Comparison of ENCODE assay signal across 24 cellular contexts in the genomic region with DNA sequence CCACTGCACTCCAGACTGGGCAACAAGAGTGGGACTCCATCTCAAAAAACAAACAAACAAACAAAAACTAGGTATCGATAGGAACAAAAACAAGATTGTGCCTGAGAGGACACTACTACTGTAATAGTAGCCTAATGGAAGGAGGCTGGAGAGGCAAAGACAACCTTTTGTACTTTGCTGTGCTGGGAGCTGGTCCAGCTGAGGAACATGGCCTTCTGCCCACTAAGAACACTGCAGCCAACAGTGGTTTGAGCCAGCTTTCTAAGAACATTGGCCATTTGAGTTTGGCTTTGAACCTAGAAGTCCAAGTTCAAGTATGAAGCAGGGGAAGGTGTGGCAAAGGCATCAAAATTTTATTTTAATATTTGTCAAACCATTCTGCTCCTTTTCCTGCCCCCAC. TPM values are rescaled to one million over a fixed set of nuclear protein-coding genes. Genes with fewer than 3 reads are reported as not detected.
A peak's percentile ranks its signal among the peaks of the same experiment; 100 is the strongest.
DNase-seq lines count a peak whose midpoint lies in the region; ATAC-seq, FAIRE-seq and TF ChIP-seq lines count a peak whose summit lies in the region.
"Had no signal": no experiment of that assay in that cellular context is flagged by ENCODE, and none has a peak within 500 bp of the region (broad histone marks: within the 10 kb centered on the region; RNA-seq: fewer than 3 reads in every experiment).

No MANE protein-coding gene starts in this region.

- intact Hi-C loops in head of caudate nucleus (cut with DNase I) = no loop called here
- intact Hi-C loops in pancreas (cut with DNase I) = no loop called here

- no peaks in the 10 kb centered on the region for H3K36me3 ChIP-seq in pancreas

- FAIRE-seq in pancreas (lab: Jason Lieb, UNC) = no peak

- DNase-seq in G401 (ENCODE audit: low spot score) (peak; percentile 34), amygdala (lab: John Stamatoyannopoulos, UW) (peak in 30 of 56 donors; percentile 10 to 67 (median 22)), head of caudate nucleus (peak in 29 of 42 donors; percentile 8 to 73 (median 36)), pancreas (peak in 3 of 6 donors; percentile 52 to 62 (median 60)), hepatic stellate cell (ENCODE audit: low spot score) (no peak), NCI-H2081 treated with DMSO at 0.1 percent for 48 hours (lab: John Stamatoyannopoulos, UW) (no peak), retina (no peak)
- DNase-seq: ACHN; activated CD8-positive, alpha-beta memory T cell treated with anti-CD3 and anti-CD28 coated beads for 24 hours; activated naive CD4-positive, alpha-beta T cell treated with anti-CD3 and anti-CD28 coated beads, Interleukin-2, amount 50 U/mL, for 16 hours; activated T-cell treated with anti-CD3 and anti-CD28 coated beads, Interleukin-2, amount 50 U/mL, for 48 hours; CD4-positive, CD25-positive, alpha-beta regulatory T cell; dermis blood vessel endothelial cell; DMS 273 treated with DMSO at 0.1 percent for 48 hours; foreskin melanocyte; GF-D8; NCI-H1436; NCI-H2227 treated with DMSO at 0.1 percent for 48 hours had no signal

- no peak for TF ChIP-seq CTCF in pancreas (IDR thresholded peaks at IDR 0.05)

- H3K4me3 ChIP-seq in pancreas = no peak overlapping the region

- no peaks in the 10 kb centered on the region for H3K27me3 ChIP-seq in pancreas

- ATAC-seq in pancreas (peak; percentile 60 to 91 (median 70)), HG03175 (IDR thresholded peaks at IDR 0.05; ENCODE audit: unreplicated experiment) (no peak)
- ATAC-seq: activated CD4-positive, CD25-positive, alpha-beta regulatory T cell treated with anti-CD3 and anti-CD28 coated beads, Interleukin-2, amount 50 U/mL, for 24 hours; Panc1 had no signal

- in situ Hi-C loops in G401 (cut with HindIII; ENCODE audit: low sequenced_read_pairs) = no loop called here

- 39 to 40% methylated on average over 1 of the region's 1 CpG for WGBS in pancreas, 2 donors

- no peaks in the 10 kb centered on the region for H3K4me1 ChIP-seq in pancreas

- H3K9me3 ChIP-seq in pancreas = no peaks in the 10 kb centered on the region

- no peak overlapping the region for H3K27ac ChIP-seq in pancreas

RNA-seq across cellular contexts. Expression of a gene that starts 22.7 kb away (rescaled TPM):
- total RNA-seq in G401 (2014; rRNA removed; shearing (Covaris generic)) = not detected in 2 replicates
- total RNA-seq in pancreas = not detected
- polyA plus RNA-seq in pancreas = under 1 TPM in 1 of 2 donors, not detected in 1; 0.02 TPM
- total RNA-seq: CD4-positive, CD25-positive, alpha-beta regulatory T cell; dermis blood vessel endothelial cell; H4; lower leg skin; skeletal muscle tissue had no signal
- polyA plus RNA-seq: CD4-positive, CD25-positive, alpha-beta regulatory T cell had no signal

Comparison
In these comparisons a context has a peak if more than half of its experiments do, and no peak if none do; other contexts are left out.
1. DNase-seq: peak in G401 (single experiment), amygdala (30 of 56) and head of caudate nucleus (29 of 42); none in hepatic stellate cell (single experiment), NCI-H2081 treated with DMSO at 0.1 percent for 48 hours (single experiment) and retina (single experiment).